1 cellular context compared by ENCODE assay signal in the genomic region with DNA sequence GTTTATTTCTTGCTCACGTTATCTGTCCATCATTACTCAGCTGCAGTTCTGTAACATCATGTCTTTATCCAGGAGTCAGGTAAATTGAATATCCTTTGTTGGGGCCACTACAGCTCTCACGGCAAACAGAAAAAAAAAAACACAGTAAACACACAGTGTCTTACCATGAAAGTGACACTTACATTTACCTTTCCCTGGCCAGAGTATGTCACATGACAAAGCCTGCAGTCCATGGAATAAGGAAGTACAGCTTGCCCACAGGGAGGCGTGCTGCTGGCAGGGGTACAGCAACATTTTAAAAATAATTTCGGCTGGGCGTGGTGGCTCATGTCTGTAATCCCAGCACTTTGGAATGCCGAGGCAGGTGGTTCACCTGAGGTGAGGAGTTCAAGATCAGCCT.
TF ChIP-seq lines count a peak whose summit lies in the region.

No MANE protein-coding gene starts in this region.

TF ChIP-seq in H1, 55 proteins besides CTCF, POLR2A, EP300 and RAD21 (continued from another document):
- TF ChIP-seq CHD7 (IDR thresholded peaks at IDR 0.05; ENCODE audit: insufficient replicate concordance, low read length) = no peak
- no peak for TF ChIP-seq BCL11A (IDR thresholded peaks at IDR 0.05; ENCODE audit: low read depth in 2 of 2, low read length in 2 of 2)
- no peak for TF ChIP-seq CEBPB (IDR thresholded peaks at IDR 0.05; ENCODE audit: low read depth, low read length)
- TF ChIP-seq SIRT6 (IDR thresholded peaks at IDR 0.05; ENCODE audit: low read length) = no peak
- TF ChIP-seq TAF7 (optimal IDR thresholded peaks at IDR 0.05; ENCODE audit: borderline replicate concordance, low read depth, low read length) = no peak
- TF ChIP-seq, protein P1, sequence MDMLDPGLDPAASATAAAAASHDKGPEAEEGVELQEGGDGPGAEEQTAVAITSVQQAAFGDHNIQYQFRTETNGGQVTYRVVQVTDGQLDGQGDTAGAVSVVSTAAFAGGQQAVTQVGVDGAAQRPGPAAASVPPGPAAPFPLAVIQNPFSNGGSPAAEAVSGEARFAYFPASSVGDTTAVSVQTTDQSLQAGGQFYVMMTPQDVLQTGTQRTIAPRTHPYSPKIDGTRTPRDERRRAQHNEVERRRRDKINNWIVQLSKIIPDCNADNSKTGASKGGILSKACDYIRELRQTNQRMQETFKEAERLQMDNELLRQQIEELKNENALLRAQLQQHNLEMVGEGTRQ (IDR thresholded peaks at IDR 0.05; ENCODE audit: low read length) = no peak
- TF ChIP-seq TAF1 (IDR thresholded peaks at IDR 0.05; ENCODE audit: low read depth, low read length) = no peak
TF ChIP-seq in H1: peak in this region for 0.
